ENCODE assay signal across 28 cellular contexts in genomic region chr10:64444163-64444562, GRCh38.
"Had no signal": no experiment of that assay in that cellular context is flagged by ENCODE, and none has a peak within 500 bp of the region (broad histone marks: within the 10 kb centered on the region; RNA-seq: fewer than 3 reads in every experiment).

No MANE protein-coding gene starts in this region.

- H3K27ac ChIP-seq: stomach, suprapubic skin, testis, thoracic aorta, thyroid gland, tibial artery, tibial nerve, transverse colon, upper lobe of left lung, upper lobe of right lung, uterus, vagina had no signal

- H3K4me1 Mint-ChIP-seq: stimulated activated effector memory CD8-positive, alpha-beta T cell treated with anti-CD3 and anti-CD28 coated beads, Interleukin-12 subunit alpha, Interleukin-12 subunit beta, amount 100 ng/mL, for 72 hours; stimulated activated memory B cell treated with anti-CD40 and anti-IgM and Interleukin-4, amounts not matched to agents 10 μg/mL and 1 μg/mL and 100 μg/mL, for 72 hours; stimulated activated naive B cell treated with anti-CD40 and anti-IgM and Interleukin-4, amounts not matched to agents 10 μg/mL and 1 μg/mL and 100 μg/mL, for 72 hours; stimulated activated naive CD8-positive, alpha-beta T cell treated with anti-CD3 and anti-CD28 coated beads, Interleukin-15, amount 100 ng/mL, for 72 hours had no signal

- H3K36me3 Mint-ChIP-seq: stimulated activated effector memory CD8-positive, alpha-beta T cell treated with anti-CD3 and anti-CD28 coated beads, Interleukin-12 subunit alpha, Interleukin-12 subunit beta, amount 100 ng/mL, for 72 hours; stimulated activated memory B cell treated with anti-CD40 and anti-IgM and Interleukin-4, amounts not matched to agents 10 μg/mL and 1 μg/mL and 100 μg/mL, for 72 hours; stimulated activated naive B cell treated with anti-CD40 and anti-IgM and Interleukin-4, amounts not matched to agents 10 μg/mL and 1 μg/mL and 100 μg/mL, for 72 hours; type B pancreatic cell had no signal

- H3K27ac Mint-ChIP-seq: stimulated activated effector memory CD8-positive, alpha-beta T cell treated with anti-CD3 and anti-CD28 coated beads, Interleukin-12 subunit alpha, Interleukin-12 subunit beta, amount 100 ng/mL, for 72 hours; stimulated activated memory B cell treated with anti-CD40 and anti-IgM and Interleukin-4, amounts not matched to agents 10 μg/mL and 1 μg/mL and 100 μg/mL, for 72 hours; stimulated activated naive B cell treated with anti-CD40 and anti-IgM and Interleukin-4, amounts not matched to agents 10 μg/mL and 1 μg/mL and 100 μg/mL, for 72 hours; stimulated activated naive CD8-positive, alpha-beta T cell treated with anti-CD3 and anti-CD28 coated beads, Interleukin-15, amount 100 ng/mL, for 72 hours; stimulated activated naive CD8-positive, alpha-beta T cell treated with anti-CD3 and anti-CD28 coated beads, Interleukin-15, Interleukin-2, amounts not matched to agents 100 ng/mL and 50 ng/mL, for 24 hours; type B pancreatic cell had no signal

- H3K4me1 ChIP-seq: stomach, suprapubic skin, testis, thyroid gland, tibial artery, tibial nerve, transverse colon, upper lobe of left lung, upper lobe of right lung, uterus, vagina had no signal

- H3K27me3 Mint-ChIP-seq: stimulated activated memory B cell treated with anti-CD40 and anti-IgM and Interleukin-4, amounts not matched to agents 10 μg/mL and 1 μg/mL and 100 μg/mL, for 72 hours; stimulated activated naive B cell treated with anti-CD40 and anti-IgM and Interleukin-4, amounts not matched to agents 10 μg/mL and 1 μg/mL and 100 μg/mL, for 72 hours; stimulated activated naive CD8-positive, alpha-beta T cell treated with anti-CD3 and anti-CD28 coated beads, Interleukin-15, amount 100 ng/mL, for 72 hours; stimulated activated naive CD8-positive, alpha-beta T cell treated with anti-CD3 and anti-CD28 coated beads, Interleukin-15, Interleukin-2, amounts not matched to agents 100 ng/mL and 50 ng/mL, for 24 hours; type B pancreatic cell had no signal

- H3K4me3 ChIP-seq: stomach, suprapubic skin, testis, thoracic aorta, thyroid gland, tibial artery, tibial nerve, transverse colon, upper lobe of left lung, upper lobe of right lung, uterus, vagina had no signal

- H3K4me3 Mint-ChIP-seq: stimulated activated effector memory CD8-positive, alpha-beta T cell treated with anti-CD3 and anti-CD28 coated beads, Interleukin-12 subunit alpha, Interleukin-12 subunit beta, amount 100 ng/mL, for 72 hours; stimulated activated memory B cell treated with anti-CD40 and anti-IgM and Interleukin-4, amounts not matched to agents 10 μg/mL and 1 μg/mL and 100 μg/mL, for 72 hours; stimulated activated naive B cell treated with anti-CD40 and anti-IgM and Interleukin-4, amounts not matched to agents 10 μg/mL and 1 μg/mL and 100 μg/mL, for 72 hours; stimulated activated naive CD8-positive, alpha-beta T cell treated with anti-CD3 and anti-CD28 coated beads, Interleukin-15, amount 100 ng/mL, for 72 hours; stimulated activated naive CD8-positive, alpha-beta T cell treated with anti-CD3 and anti-CD28 coated beads, Interleukin-15, Interleukin-2, amounts not matched to agents 100 ng/mL and 50 ng/mL, for 24 hours; type B pancreatic cell had no signal

- H3K27me3 ChIP-seq: stomach, suprapubic skin, testis, thyroid gland, tibial artery, tibial nerve, transverse colon, upper lobe of left lung, upper lobe of right lung, uterus, vagina had no signal

- ATAC-seq: stimulated activated effector memory CD8-positive, alpha-beta T cell treated with anti-CD3 and anti-CD28 coated beads, Interleukin-12 subunit alpha, Interleukin-12 subunit beta, amount 100 ng/mL, for 72 hours; stimulated activated memory B cell treated with anti-CD40 and anti-IgM and Interleukin-4, amounts not matched to agents 10 μg/mL and 1 μg/mL and 100 μg/mL, for 72 hours; stimulated activated naive B cell treated with anti-CD40 and anti-IgM and Interleukin-4, amounts not matched to agents 10 μg/mL and 1 μg/mL and 100 μg/mL, for 72 hours; stimulated activated naive CD8-positive, alpha-beta T cell treated with anti-CD3 and anti-CD28 coated beads, Interleukin-15, amount 100 ng/mL, for 72 hours; stimulated activated naive CD8-positive, alpha-beta T cell treated with anti-CD3 and anti-CD28 coated beads, Interleukin-15, Interleukin-2, amounts not matched to agents 100 U/mL and 50 U/mL, for 24 hours; upper lobe of right lung had no signal

- H3K36me3 ChIP-seq: stomach, suprapubic skin, thoracic aorta, thyroid gland, tibial artery, tibial nerve, transverse colon, upper lobe of left lung, upper lobe of right lung, uterus, vagina had no signal

- DNase-seq: stimulated activated CD4-positive, alpha-beta T cell treated with anti-CD3 and anti-CD28 coated beads, Interleukin-2, amount 100 ng/mL, for 48 hours; stimulated activated CD4-positive, alpha-beta T cell treated with anti-CD3 and anti-CD28 coated beads, Interleukin-4, amount 100 ng/mL, for 1 hour; stimulated activated CD4-positive, alpha-beta T cell treated with anti-CD3 and anti-CD28 coated beads, Interleukin-4, amount 100 ng/mL, for 24 hours; stimulated activated CD4-positive, alpha-beta T cell treated with anti-CD3 and anti-CD28 coated beads, Interleukin-4, amount 100 ng/mL, for 4 hours; stimulated activated CD8-positive, alpha-beta memory T cell treated with anti-CD3 and anti-CD28 coated beads, Interleukin-4, amount 100 ng/mL, for 48 hours; stimulated activated naive B cell treated with anti-CD40 and anti-IgM and Interleukin-4, amounts not matched to agents 10 μg/mL and 1 μg/mL and 100 μg/mL, for 72 hours; stimulated activated naive CD4-positive, alpha-beta T cell; stimulated activated naive CD4-positive, alpha-beta T cell treated with Interleukin-2 at 50 U/mL for 16 hours; stimulated activated naive CD8-positive, alpha-beta T cell treated with anti-CD3 and anti-CD28 coated beads, Interleukin-15, amount 100 ng/mL, for 72 hours; stimulated activated naive CD8-positive, alpha-beta T cell treated with anti-CD3 and anti-CD28 coated beads, Interleukin-15, Interleukin-2, amounts not matched to agents 100 U/mL and 50 U/mL, for 24 hours; stomach; substantia nigra; testis; thyroid gland; tibial artery; transverse colon; trophoblast cell; upper lobe of left lung; upper lobe of right lung; uterus had no signal

- H3K9me3 ChIP-seq: stomach, suprapubic skin, testis, thoracic aorta, thyroid gland, tibial artery, tibial nerve, transverse colon, upper lobe of left lung, upper lobe of right lung, uterus, vagina had no signal
